Comparison of ENCODE assay signal across 4 cellular contexts in genomic region chr2:46472165-46472564, GRCh38. TPM values are rescaled to one million over a fixed set of nuclear protein-coding genes. Genes with fewer than 3 reads are reported as not detected.
"Had no signal": no experiment of that assay in that cellular context is flagged by ENCODE, and none has a peak within 500 bp of the region (broad histone marks: within the 10 kb centered on the region; RNA-seq: fewer than 3 reads in every experiment).

No MANE protein-coding gene starts in this region.

RNA-seq across cellular contexts. Expression of gene TMEM247, which starts 7.2 kb away (rescaled TPM):
- total RNA-seq: LHCN-M2, M059J, MCF 10A, NCI-H460 had no signal
